Comparison of ENCODE assay signal across 30 cellular contexts in genomic region chr12:4720637-4720995, GRCh38. TPM values are rescaled to one million over a fixed set of nuclear protein-coding genes. Genes with fewer than 3 reads are reported as not detected.
DNase-seq lines count a peak whose midpoint lies in the region; ATAC-seq and TF ChIP-seq lines count a peak whose summit lies in the region.
"Had no signal": no experiment of that assay in that cellular context is flagged by ENCODE, and none has a peak within 500 bp of the region (broad histone marks: within the 10 kb centered on the region; RNA-seq: fewer than 3 reads in every experiment).

No MANE protein-coding gene starts in this region.

- H3K27ac Mint-ChIP-seq in glutamatergic neuron (ENCODE audit: unreplicated experiment) (peak overlapping the region; percentile 59), osteocyte (ENCODE audit: unreplicated experiment) (no peak overlapping the region)
- H3K27ac Mint-ChIP-seq: activated CD4-positive, alpha-beta T cell treated with anti-CD3 and anti-CD28 coated beads for 36 hours; activated CD8-positive, alpha-beta T cell treated with anti-CD3 and anti-CD28 coated beads for 36 hours; activated T-helper 17 cell treated with anti-CD3 and anti-CD28 coated beads, Interleukin-2, amount 50 U/mL, for 72 hours; mesothelial cell of epicardium; naive thymus-derived CD4-positive, alpha-beta T cell had no signal

- peak; percentile 58 for ATAC-seq in left colon
- ATAC-seq in GM21390 (IDR thresholded peaks at IDR 0.05; ENCODE audit: unreplicated experiment) = no peak
- ATAC-seq: activated CD4-positive, alpha-beta T cell treated with anti-CD3 and anti-CD28 coated beads for 36 hours; activated CD8-positive, alpha-beta T cell treated with anti-CD3 and anti-CD28 coated beads for 36 hours; activated T-helper 17 cell treated with anti-CD3 and anti-CD28 coated beads, Interleukin-2, amount 50 U/mL, for 72 hours; body of pancreas; gastroesophageal sphincter; naive thymus-derived CD4-positive, alpha-beta T cell; Panc1 had no signal

- DNase-seq in LoVo (ENCODE audit: low spot score) (peak; percentile 32), glutamatergic neuron (no peak), left colon (peak; percentile 32 to 42), NCI-H1436 (lab: John Stamatoyannopoulos, UW) (no peak), osteocyte (ENCODE audit: extremely low spot score, unreplicated experiment) (no peak), DMS114 treated with DMSO at 0.1 percent for 48 hours (lab: John Stamatoyannopoulos, UW; ENCODE audit: unreplicated experiment) (no peak)
- DNase-seq: activated CD4-positive, alpha-beta T cell treated with anti-CD3 and anti-CD28 coated beads for 36 hours; activated CD8-positive, alpha-beta memory T cell treated with anti-CD3 and anti-CD28 coated beads, Interleukin-2, amount 50 U/mL, for 48 hours; activated CD8-positive, alpha-beta T cell treated with anti-CD3 and anti-CD28 coated beads for 36 hours; activated naive CD4-positive, alpha-beta T cell treated with anti-CD3 and anti-CD28 coated beads, Interleukin-2, amount 50 U/mL, for 16 hours; body of pancreas; C1 segment of cervical spinal cord; COR-L47; DMS53; hippocampal formation; IMR-90; naive thymus-derived CD4-positive, alpha-beta T cell; NCI-H446; NCI-H748 treated with DMSO at 0.1 percent for 48 hours; SHP77; sigmoid colon; stimulated activated CD4-positive, alpha-beta T cell treated with anti-CD3 and anti-CD28 coated beads, Interleukin-4, amount 100 ng/mL, for 1 hour; stomach; T-helper 2 cell had no signal

- H3K4me3 Mint-ChIP-seq in glutamatergic neuron (ENCODE audit: unreplicated experiment) (peak overlapping the region; percentile 74), osteocyte (ENCODE audit: unreplicated experiment) (no peak overlapping the region)
- H3K4me3 Mint-ChIP-seq: activated CD4-positive, alpha-beta T cell treated with anti-CD3 and anti-CD28 coated beads for 36 hours; activated CD8-positive, alpha-beta T cell treated with anti-CD3 and anti-CD28 coated beads for 36 hours; activated T-helper 17 cell treated with anti-CD3 and anti-CD28 coated beads, Interleukin-2, amount 50 U/mL, for 72 hours; mesothelial cell of epicardium; naive thymus-derived CD4-positive, alpha-beta T cell had no signal

- peaks cover 25% of the 10 kb centered on the region for H3K4me1 Mint-ChIP-seq in glutamatergic neuron (ENCODE audit: low read depth, unreplicated experiment)
- H3K4me1 Mint-ChIP-seq in osteocyte (ENCODE audit: unreplicated experiment) = no peaks in the 10 kb centered on the region
- H3K4me1 Mint-ChIP-seq: activated CD4-positive, alpha-beta T cell treated with anti-CD3 and anti-CD28 coated beads for 36 hours; activated T-helper 17 cell treated with anti-CD3 and anti-CD28 coated beads, Interleukin-2, amount 50 U/mL, for 72 hours; mesothelial cell of epicardium; naive thymus-derived CD4-positive, alpha-beta T cell had no signal

- H3K27me3 Mint-ChIP-seq in glutamatergic neuron (ENCODE audit: unreplicated experiment) (peaks cover 6% of the 10 kb centered on the region), osteocyte (ENCODE audit: unreplicated experiment) (peaks cover 25% of the 10 kb centered on the region)

- H3K9me3 Mint-ChIP-seq in glutamatergic neuron (ENCODE audit: unreplicated experiment) (peaks cover 3% of the 10 kb centered on the region), osteocyte (ENCODE audit: unreplicated experiment) (no peaks in the 10 kb centered on the region)
- H3K9me3 Mint-ChIP-seq: activated CD8-positive, alpha-beta T cell treated with anti-CD3 and anti-CD28 coated beads for 36 hours; activated T-helper 17 cell treated with anti-CD3 and anti-CD28 coated beads, Interleukin-2, amount 50 U/mL, for 72 hours; mesothelial cell of epicardium; naive thymus-derived CD4-positive, alpha-beta T cell had no signal

- peaks cover 7% of the 10 kb centered on the region for H3K36me3 Mint-ChIP-seq in glutamatergic neuron (ENCODE audit: unreplicated experiment)
- H3K36me3 Mint-ChIP-seq in osteocyte (ENCODE audit: unreplicated experiment) = no peaks in the 10 kb centered on the region
- H3K36me3 Mint-ChIP-seq: mesothelial cell of epicardium had no signal

- TF ChIP-seq CTCF in glutamatergic neuron (IDR thresholded peaks at IDR 0.05; ENCODE audit: partially characterized antibody, unreplicated experiment) = no peak
- no peak for TF ChIP-seq CTCF in osteocyte (IDR thresholded peaks at IDR 0.05)

- intact Hi-C loops in left colon (cut with DNase I, micrococcal nuclease) = no loop called here

RNA-seq across cellular contexts. Expression of gene GALNT8, which starts 0.4 kb away (rescaled TPM):
- total RNA-seq in glutamatergic neuron (ENCODE audit: unreplicated experiment) (25.3 TPM), left colon (10 to 100 TPM; 24.5 to 41.0 TPM), osteocyte (0.16 and 0.21 TPM in 2 replicates)
- total RNA-seq: IMR-90, LHCN-M2 had no signal

Comparison
In these comparisons a context has a peak if more than half of its experiments do, and no peak if none do; other contexts are left out.
1. DNase-seq: peak in LoVo (single experiment) and left colon (2 of 2); none in glutamatergic neuron (single experiment), NCI-H1436 (single experiment), osteocyte (single experiment) and DMS114 treated with DMSO at 0.1 percent for 48 hours (single experiment).
2. RNA of gene GALNT8, which starts 0.4 kb away (total RNA-seq): 24.5 to 41.0 TPM in left colon and 25.3 TPM in glutamatergic neuron (single experiment); 0.16 to 0.21 TPM in osteocyte; every median in the first group is over 10 times any median in the second.